ENCODE assay signal across 8 cellular contexts in the genomic region with DNA sequence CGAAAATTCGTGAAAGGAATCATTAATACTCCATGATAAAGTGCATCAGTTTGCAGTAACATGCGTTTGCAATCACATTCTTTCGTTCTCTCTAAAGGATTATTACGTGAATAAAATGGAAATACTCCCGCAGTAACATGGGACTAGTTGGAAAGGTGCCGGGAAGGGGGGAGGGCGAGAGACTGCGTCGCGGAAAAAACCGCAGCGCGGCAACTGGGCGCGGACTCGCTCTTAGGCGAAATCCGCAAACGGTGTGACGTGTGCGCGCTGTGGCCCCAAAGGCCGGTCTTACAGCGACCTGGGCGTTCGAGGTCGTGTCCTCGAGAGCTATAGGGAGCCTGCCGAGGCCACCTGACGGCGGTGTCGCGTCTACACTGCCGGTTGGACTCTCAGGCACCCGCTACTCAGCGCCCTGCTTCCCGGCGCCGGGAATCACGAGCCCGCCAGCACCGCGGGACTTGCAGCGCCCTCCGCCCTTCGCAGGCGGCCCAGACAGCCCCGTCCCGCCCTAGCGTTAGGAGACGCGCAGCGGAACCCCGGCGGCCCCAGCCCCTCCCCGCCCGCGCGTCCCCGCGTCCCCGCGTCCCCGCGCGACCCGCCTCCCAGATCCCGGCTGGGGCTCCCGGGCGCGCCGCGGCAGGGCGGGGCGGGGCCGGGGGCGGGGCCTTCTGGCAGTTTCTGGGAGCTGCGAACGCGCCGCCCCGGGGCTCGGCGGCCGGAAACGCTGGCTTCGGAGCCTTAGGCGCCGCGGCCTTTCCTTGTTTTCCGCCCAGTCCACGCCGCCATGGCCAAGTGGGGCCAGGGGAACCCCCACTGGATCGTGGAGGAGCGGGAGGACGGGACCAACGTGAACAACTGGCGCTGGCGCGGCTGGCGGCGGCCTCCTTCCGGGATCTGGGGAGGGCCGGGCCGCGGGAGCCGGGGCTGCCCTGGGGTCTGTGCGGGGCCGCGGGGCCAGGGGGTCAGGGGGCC.
DNase-seq lines count a peak whose midpoint lies in the region; ATAC-seq and TF ChIP-seq lines count a peak whose summit lies in the region.

No MANE protein-coding gene starts in this region.

- in situ Hi-C loops in astrocyte of the cerebellum (cut with HindIII; ENCODE audit: low sequenced_read_pairs): no loop called here

- DNase-seq in NCI-H2029 treated with DMSO at 0.1 percent for 48 hours (lab: John Stamatoyannopoulos, UW) (peak; percentile 30), T-helper 9 cell (peak; percentile 93), astrocyte of the cerebellum (ENCODE audit: low read depth) (peak; percentile 70), hippocampal formation (lab: John Stamatoyannopoulos, UW) (peak; percentile 88 to 91), retinal pigment epithelial cell (ENCODE audit: low read depth) (peak; percentile 67)

- H3K27ac ChIP-seq in 22Rv1: peak overlapping the region; percentile 87

- no peak for TF ChIP-seq CTCF in 22Rv1 (IDR thresholded peaks at IDR 0.05)
- TF ChIP-seq CTCF in astrocyte of the cerebellum (IDR thresholded peaks at IDR 0.05; ENCODE audit: low read depth, low read length, missing control alignments): no peak
- no peak for TF ChIP-seq CTCF in retinal pigment epithelial cell (conservative IDR thresholded peaks at IDR 0.05; ENCODE audit: low read depth, low read length)

- peak overlapping the region; percentile 68 for H3K4me3 ChIP-seq in astrocyte of the cerebellum (ENCODE audit: low read depth, low read length)
- peak overlapping the region; percentile 69 for H3K4me3 ChIP-seq in retinal pigment epithelial cell (ENCODE audit: low read length)

- ATAC-seq in GM18517 (IDR thresholded peaks at IDR 0.05; ENCODE audit: unreplicated experiment): peak; percentile 71
- ATAC-seq in HG03025 (IDR thresholded peaks at IDR 0.05; ENCODE audit: low FRiP score, unreplicated experiment): peak; percentile 70

Comparison
In these comparisons a context has a peak if more than half of its experiments do, and no peak if none do; other contexts are left out.
1. Peak in every context shown above with its lines: DNase-seq, ATAC-seq, H3K4me3 ChIP-seq and H3K27ac ChIP-seq.
2. DNase-seq: peak in every context shown above with its lines; median percentile 93 in T-helper 9 cell; 90 in hippocampal formation; 70 in astrocyte of the cerebellum; 67 in retinal pigment epithelial cell; 30 in NCI-H2029 treated with DMSO at 0.1 percent for 48 hours.